ENCODE assay signal across 1 cellular context in the genomic region with DNA sequence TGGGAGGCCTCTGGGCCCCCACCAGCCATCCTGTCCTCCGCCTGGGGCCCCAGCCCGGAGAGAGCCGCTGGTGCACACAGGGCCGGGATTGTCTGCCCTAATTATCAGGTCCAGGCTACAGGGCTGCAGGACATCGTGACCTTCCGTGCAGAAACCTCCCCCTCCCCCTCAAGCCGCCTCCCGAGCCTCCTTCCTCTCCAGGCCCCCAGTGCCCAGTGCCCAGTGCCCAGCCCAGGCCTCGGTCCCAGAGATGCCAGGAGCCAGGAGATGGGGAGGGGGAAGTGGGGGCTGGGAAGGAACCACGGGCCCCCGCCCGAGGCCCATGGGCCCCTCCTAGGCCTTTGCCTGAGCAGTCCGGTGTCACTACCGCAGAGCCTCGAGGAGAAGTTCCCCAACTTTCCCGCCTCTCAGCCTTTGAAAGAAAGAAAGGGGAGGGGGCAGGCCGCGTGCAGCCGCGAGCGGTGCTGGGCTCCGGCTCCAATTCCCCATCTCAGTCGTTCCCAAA.
TF ChIP-seq lines count a peak whose summit lies in the region.

No MANE protein-coding gene starts in this region.

TF ChIP-seq in HepG2, 621 proteins besides CTCF, POLR2A, EP300 and RAD21 (continued from another document):
- TF ChIP-seq GLI4 (CRISPR knock-in tag; IDR thresholded peaks at IDR 0.05; ENCODE audit: borderline replicate concordance) (0 out of 2 replicates have a peak, but pooled peaks have one; percentile 36), ZNF563 (CRISPR knock-in tag; IDR thresholded peaks at IDR 0.05) (peak; percentile 16), ZBTB42 (CRISPR knock-in tag; IDR thresholded peaks at IDR 0.05) (peak; percentile 45; the same call in 1 of the 2 replicates), ESRRA (CRISPR knock-in tag; IDR thresholded peaks at IDR 0.05; ENCODE audit: low read depth) (peak; percentile 75), ZNF224 (CRISPR knock-in tag; IDR thresholded peaks at IDR 0.05) (0 out of 2 replicates have a peak, but pooled peaks have one; percentile 28), ZNF850 (CRISPR knock-in tag; conservative IDR thresholded peaks at IDR 0.05) (0 out of 2 replicates have a peak, but pooled peaks have one; percentile 63), GABPB1 (CRISPR knock-in tag; IDR thresholded peaks at IDR 0.05) (peak; percentile 63; the same call in 1 of the 2 replicates), GATA4 (IDR thresholded peaks at IDR 0.05; ENCODE audit: borderline replicate concordance, low read depth) (0 out of 2 replicates have a peak, but pooled peaks have one; percentile 14), SAFB2 (CRISPR knock-in tag; IDR thresholded peaks at IDR 0.05; ENCODE audit: borderline replicate concordance, low read depth) (no peak)
- TF ChIP-seq, protein P1, sequence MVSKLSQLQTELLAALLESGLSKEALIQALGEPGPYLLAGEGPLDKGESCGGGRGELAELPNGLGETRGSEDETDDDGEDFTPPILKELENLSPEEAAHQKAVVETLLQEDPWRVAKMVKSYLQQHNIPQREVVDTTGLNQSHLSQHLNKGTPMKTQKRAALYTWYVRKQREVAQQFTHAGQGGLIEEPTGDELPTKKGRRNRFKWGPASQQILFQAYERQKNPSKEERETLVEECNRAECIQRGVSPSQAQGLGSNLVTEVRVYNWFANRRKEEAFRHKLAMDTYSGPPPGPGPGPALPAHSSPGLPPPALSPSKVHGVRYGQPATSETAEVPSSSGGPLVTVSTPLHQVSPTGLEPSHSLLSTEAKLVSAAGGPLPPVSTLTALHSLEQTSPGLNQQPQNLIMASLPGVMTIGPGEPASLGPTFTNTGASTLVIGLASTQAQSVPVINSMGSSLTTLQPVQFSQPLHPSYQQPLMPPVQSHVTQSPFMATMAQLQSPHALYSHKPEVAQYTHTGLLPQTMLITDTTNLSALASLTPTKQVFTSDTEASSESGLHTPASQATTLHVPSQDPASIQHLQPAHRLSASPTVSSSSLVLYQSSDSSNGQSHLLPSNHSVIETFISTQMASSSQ (IDR thresholded peaks at IDR 0.05; ENCODE audit: low read depth): no peak
- TF ChIP-seq, protein P1 (CRISPR knock-in tag; IDR thresholded peaks at IDR 0.05; ENCODE audit: borderline replicate concordance): 0 out of 2 replicates have a peak, but pooled peaks have one; percentile 10
